Comparison of ENCODE assay signal across 16 cellular contexts in genomic region chr14:57382283-57382682, GRCh38. TPM values are rescaled to one million over a fixed set of nuclear protein-coding genes. Genes with fewer than 3 reads are reported as not detected.
DNase-seq lines count a peak whose midpoint lies in the region; ATAC-seq, FAIRE-seq and TF ChIP-seq lines count a peak whose summit lies in the region.
"Had no signal": no experiment of that assay in that cellular context is flagged by ENCODE, and none has a peak within 500 bp of the region (broad histone marks: within the 10 kb centered on the region; RNA-seq: fewer than 3 reads in every experiment).

No MANE protein-coding gene starts in this region.

- peaks cover 14% of the 10 kb centered on the region for H3K4me1 ChIP-seq in astrocyte (ENCODE audit: insufficient read depth, low read length)
- H3K4me1 ChIP-seq: suprapubic skin had no signal

- no peak overlapping the region for H3K4me3 ChIP-seq in AG04450 (ENCODE audit: low read depth, low read length)
- H3K4me3 ChIP-seq in astrocyte (ENCODE audit: insufficient read depth, low read depth, low read length): no peak overlapping the region
- H3K4me3 ChIP-seq: lung, suprapubic skin had no signal

- H3K27me3 Mint-ChIP-seq in astrocyte (ENCODE audit: low read depth, unreplicated experiment): peaks cover 2% of the 10 kb centered on the region
- H3K27me3 Mint-ChIP-seq: activated T-helper 17 cell treated with anti-CD3 and anti-CD28 coated beads, Interleukin-2, amount 50 U/mL, for 72 hours had no signal

- H4K20me1 ChIP-seq in astrocyte (ENCODE audit: insufficient read depth, low read length): no peaks in the 10 kb centered on the region

- H3K4me1 Mint-ChIP-seq in astrocyte (ENCODE audit: low read depth, unreplicated experiment): peaks cover 15% of the 10 kb centered on the region
- H3K4me1 Mint-ChIP-seq: activated T-helper 17 cell treated with anti-CD3 and anti-CD28 coated beads, Interleukin-2, amount 50 U/mL, for 72 hours had no signal

- peak; percentile 75 for FAIRE-seq in astrocyte (lab: Jason Lieb, UNC)
- FAIRE-seq: H1 had no signal

- H3K27ac Mint-ChIP-seq in astrocyte (ENCODE audit: unreplicated experiment): no peak overlapping the region
- H3K27ac Mint-ChIP-seq: activated CD4-positive, alpha-beta T cell treated with anti-CD3 and anti-CD28 coated beads, Interleukin-2, amount 10 ng/mL, durations not matched to agents 24 days and 14 days; activated T-helper 17 cell treated with anti-CD3 and anti-CD28 coated beads, Interleukin-2, amount 50 U/mL, for 72 hours had no signal

- TF ChIP-seq CTCF in AG04450 (IDR thresholded peaks at IDR 0.05; ENCODE audit: low read depth, low read length): no peak
- TF ChIP-seq CTCF in astrocyte (IDR thresholded peaks at IDR 0.05; ENCODE audit: insufficient read depth, low read depth, low read length): no peak

- POLR2A ChIA-PET in AG04450 (lab: Yijun Ruan, JAX): interaction anchor here (0.6 to 1.6 kb wide), 2 partner anchors 66 to 114 kb away, joined by 3 to 4 read pairs; partner anchors contain the start of genes AP5M1 and EXOC5

- no peak overlapping the region for H3K27ac ChIP-seq in AG04450 (ENCODE audit: low read depth, low read length)
- peak overlapping the region; percentile 33 for H3K27ac ChIP-seq in astrocyte (ENCODE audit: low read depth, low read length)
- H3K27ac ChIP-seq: C4-2B, suprapubic skin had no signal

- H2AFZ ChIP-seq in astrocyte (ENCODE audit: low read depth, low read length): no peak overlapping the region

- H3K79me2 ChIP-seq in astrocyte (ENCODE audit: insufficient read depth, low read length): no peaks in the 10 kb centered on the region

- no peaks in the 10 kb centered on the region for H3K27me3 ChIP-seq in AG04450 (ENCODE audit: control insufficient read depth, insufficient read depth, low read length)
- H3K27me3 ChIP-seq in astrocyte (ENCODE audit: insufficient read depth, low read length): no peaks in the 10 kb centered on the region
- H3K27me3 ChIP-seq: suprapubic skin had no signal

- peaks cover 2% of the 10 kb centered on the region for H3K36me3 Mint-ChIP-seq in astrocyte (ENCODE audit: low read depth, unreplicated experiment)

- no peak overlapping the region for H3K4me3 Mint-ChIP-seq in astrocyte (ENCODE audit: unreplicated experiment)
- H3K4me3 Mint-ChIP-seq: activated CD4-positive, alpha-beta T cell treated with anti-CD3 and anti-CD28 coated beads, Interleukin-2, amount 10 ng/mL, durations not matched to agents 24 days and 14 days; activated T-helper 17 cell treated with anti-CD3 and anti-CD28 coated beads, Interleukin-2, amount 50 U/mL, for 72 hours had no signal

- CTCF ChIA-PET in AG04450 (lab: Charles Lee): no interaction called here

- H3K9ac ChIP-seq in astrocyte (ENCODE audit: low read length): no peak overlapping the region

- no peak for ATAC-seq in GM21529 (IDR thresholded peaks at IDR 0.05; ENCODE audit: unreplicated experiment)
- ATAC-seq: activated T-helper 17 cell treated with anti-CD3 and anti-CD28 coated beads, Interleukin-2, amount 50 U/mL, for 72 hours had no signal

- H3K9me3 ChIP-seq in AG04450 (ENCODE audit: control insufficient read depth, insufficient read depth, low read length) (no peaks in the 10 kb centered on the region), astrocyte (ENCODE audit: insufficient read depth, low read depth, low read length) (no peaks in the 10 kb centered on the region)
- H3K9me3 ChIP-seq: suprapubic skin had no signal

- no peaks in the 10 kb centered on the region for H3K36me3 ChIP-seq in astrocyte (ENCODE audit: insufficient read depth, low read length)
- H3K36me3 ChIP-seq: suprapubic skin had no signal

- H3K4me2 ChIP-seq in astrocyte (ENCODE audit: low read length): peak overlapping the region; percentile 13

- H3K9me3 Mint-ChIP-seq in astrocyte (ENCODE audit: unreplicated experiment): no peaks in the 10 kb centered on the region
- H3K9me3 Mint-ChIP-seq: activated CD4-positive, alpha-beta T cell treated with anti-CD3 and anti-CD28 coated beads, Interleukin-2, amount 10 ng/mL, durations not matched to agents 24 days and 14 days; activated T-helper 17 cell treated with anti-CD3 and anti-CD28 coated beads, Interleukin-2, amount 50 U/mL, for 72 hours had no signal

- DNase-seq in AG04450 (ENCODE audit: low read depth, low spot score) (peak; percentile 46), HS-5 (ENCODE audit: low read depth) (peak; percentile 78), astrocyte (ENCODE audit: low read depth) (peak; percentile 80), hepatic stellate cell (ENCODE audit: low spot score) (peak; percentile 36), NCI-H524 treated with DMSO at 0.1 percent for 48 hours (lab: John Stamatoyannopoulos, UW) (no peak), SIG-M5 treated with dmso at 0.1 percent for 504 hours (lab: John Stamatoyannopoulos, UW; ENCODE audit: unreplicated experiment) (no peak), inferior parietal cortex (ENCODE audit: extremely low spot score) (no peak)
- DNase-seq: activated CD4-positive, alpha-beta T cell treated with anti-CD3 and anti-CD28 coated beads, Interleukin-2, amount 10 ng/mL, durations not matched to agents 24 days and 14 days; central memory CD4-positive, alpha-beta T cell; glutamatergic neuron had no signal

RNA-seq across cellular contexts. Expression of gene NAA30, which starts 8.1 kb away (rescaled TPM):
- polyA plus RNA-seq in AG04450 (2011; rRNA removed): 14.9 and 17.9 TPM in 2 replicates
- 8.6 and 16.9 TPM in 2 replicates for polyA minus RNA-seq in AG04450 (2011; rRNA and poly(A)+ RNA removed)
- total RNA-seq in astrocyte: 20.1 and 27.3 TPM in 2 replicates

Comparison
In these comparisons a context has a peak if more than half of its experiments do, and no peak if none do; other contexts are left out.
1. DNase-seq: peak in AG04450 (single experiment), HS-5 (single experiment), astrocyte (single experiment) and hepatic stellate cell (single experiment); none in NCI-H524 treated with DMSO at 0.1 percent for 48 hours (single experiment), SIG-M5 treated with dmso at 0.1 percent for 504 hours (single experiment) and inferior parietal cortex (single experiment).